Comparison of ENCODE assay signal across 24 cellular contexts in the genomic region with DNA sequence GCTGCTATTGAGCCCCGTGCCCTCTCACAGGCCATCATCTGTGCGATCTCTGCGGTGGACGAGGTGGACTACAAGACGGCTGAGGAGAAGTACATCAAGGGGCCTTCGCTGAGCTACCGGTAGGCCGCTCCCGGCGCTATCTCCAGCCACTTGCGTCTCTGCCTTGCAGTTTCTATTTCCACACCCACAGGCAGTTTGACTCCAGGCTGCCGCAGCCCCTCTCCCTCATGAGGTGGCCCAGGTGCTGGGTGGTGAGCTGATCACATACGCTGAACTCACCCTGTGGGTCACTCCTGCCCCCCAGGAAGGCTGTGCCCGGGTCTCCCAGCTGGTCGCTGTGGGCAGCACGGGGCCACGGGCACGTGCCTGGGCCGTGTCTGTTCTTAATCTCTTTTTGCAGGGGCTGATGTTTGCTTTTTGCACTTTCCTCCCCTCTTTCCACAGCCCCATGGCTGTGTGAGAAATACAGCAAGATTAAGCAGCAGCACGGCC. TPM values are rescaled to one million over a fixed set of nuclear protein-coding genes. Genes with fewer than 3 reads are reported as not detected.
A peak's percentile ranks its signal among the peaks of the same experiment; 100 is the strongest.
DNase-seq lines count a peak whose midpoint lies in the region; ATAC-seq and TF ChIP-seq lines count a peak whose summit lies in the region.
"Had no signal": no experiment of that assay in that cellular context is flagged by ENCODE, and none has a peak within 500 bp of the region (broad histone marks: within the 10 kb centered on the region; RNA-seq: fewer than 3 reads in every experiment).

No MANE protein-coding gene starts in this region.

- no peak overlapping the region for H2AFZ ChIP-seq in PC-3 (ENCODE audit: low read length)

- no TSS peak for BruUV-seq in PC-3 (replicated peaks; lab: Mats Ljungman, UMichigan)

- H3K9me3 ChIP-seq in adrenal gland (replicated peaks in 1 of 3) (no peaks in the 10 kb centered on the region), gastroesophageal sphincter (no peaks in the 10 kb centered on the region), muscle layer of duodenum (ENCODE audit: control insufficient read depth in 1 of 2, low read length in 2 of 2) (no peaks in the 10 kb centered on the region), PC-3 (ENCODE audit: low read length) (no peaks in the 10 kb centered on the region)
- H3K9me3 ChIP-seq: ascending aorta, HAP-1 had no signal

- H3F3A ChIP-seq in PC-3 (ENCODE audit: low read length, unreplicated experiment): no peaks in the 10 kb centered on the region

- DNase-seq in adrenal gland (peak in 1 of 7 donors; percentile 34), substantia nigra (lab: John Stamatoyannopoulos, UW) (no peak), PC-3 (no peak), NCI-H187 treated with DMSO at 0.1 percent for 48 hours (lab: John Stamatoyannopoulos, UW) (no peak)
- DNase-seq: activated CD4-positive, alpha-beta memory T cell treated with anti-CD3 and anti-CD28 coated beads, Interleukin-2, amount 10 ng/mL, durations not matched to agents 7 days and 5 days; activated naive CD4-positive, alpha-beta T cell treated with anti-CD3 and anti-CD28 coated beads for 36 hours; activated T-cell treated with anti-CD3 and anti-CD28 coated beads, Interleukin-2, amount 50 U/mL, for 24 hours; DMS79 treated with DMSO at 0.1 percent for 48 hours; NCI-H1105 treated with DMSO at 0.1 percent for 48 hours; NCI-H2107; NCI-H524 treated with DMSO at 0.1 percent for 48 hours; RPMI8226; stimulated activated CD4-positive, alpha-beta T cell treated with anti-CD3 and anti-CD28 coated beads, Interleukin-1b, Interleukin-23, amount 100 ng/mL, for 48 hours; T1000; trophoblast cell had no signal

- TF ChIP-seq CTCF in adrenal gland (IDR thresholded peaks at IDR 0.05) (no peak), gastroesophageal sphincter (IDR thresholded peaks at IDR 0.05) (no peak), PC-3 (conservative IDR thresholded peaks at IDR 0.05; ENCODE audit: low read depth, low read length) (no peak)

- no peaks in the 10 kb centered on the region for H4K20me1 ChIP-seq in PC-3 (ENCODE audit: low read length)

- POLR2A ChIA-PET in PC-3 (lab: Charles Lee; ENCODE audit: unreplicated experiment): no interaction called here

- ATAC-seq in gastroesophageal sphincter (peak; percentile 10), GM19035 (IDR thresholded peaks at IDR 0.05; ENCODE audit: unreplicated experiment) (no peak), PC-3 (no peak), GM18502 (IDR thresholded peaks at IDR 0.05; ENCODE audit: poor library complexity, unreplicated experiment) (no peak)
- ATAC-seq: CD8-positive, alpha-beta T cell; stimulated activated memory B cell treated with anti-CD40 and anti-IgM and Interleukin-4, amounts not matched to agents 10 μg/mL and 1 μg/mL and 100 μg/mL, for 72 hours had no signal

- H3K4me2 ChIP-seq in PC-3 (ENCODE audit: low read length): no peak overlapping the region

- H3K79me2 ChIP-seq in PC-3 (ENCODE audit: low read length): no peaks in the 10 kb centered on the region

- intact Hi-C loops in adrenal gland (cut with DNase I): no loop called here
- intact Hi-C loops in PC-3 (cut with micrococcal nuclease): no loop called here

- TF ChIP-seq EP300 in gastroesophageal sphincter (IDR thresholded peaks at IDR 0.05): no peak

- H3K4me3 ChIP-seq in adrenal gland (no peak overlapping the region), gastroesophageal sphincter (no peak overlapping the region), muscle layer of duodenum (ENCODE audit: low read depth in 1 of 2, low read length in 2 of 2) (no peak overlapping the region), PC-3 (ENCODE audit: low read length) (no peak overlapping the region)
- H3K4me3 ChIP-seq: ascending aorta, HAP-1, lung had no signal

- H3K36me3 ChIP-seq in adrenal gland (replicated peaks in 1 of 2): peaks cover 0 to 69% of the 10 kb centered on the region in 2 donors
- H3K36me3 ChIP-seq in gastroesophageal sphincter: peaks cover 0 to 85% of the 10 kb centered on the region in 2 donors
- peaks cover 10 to 65% of the 10 kb centered on the region in 2 donors for H3K36me3 ChIP-seq in muscle layer of duodenum (ENCODE audit: control insufficient read depth in 1 of 2, insufficient read depth in 2 of 2, low read length in 2 of 2)
- no peaks in the 10 kb centered on the region for H3K36me3 ChIP-seq in PC-3 (ENCODE audit: low read depth, low read length)

- CTCF ChIA-PET in PC-3 (lab: Charles Lee): no interaction called here

- H3K4me1 ChIP-seq in adrenal gland (replicated peaks in 1 of 2) (peaks cover 12 to 19% of the 10 kb centered on the region in 2 donors), gastroesophageal sphincter (peaks cover 0 to 26% (median 11%) of the 10 kb centered on the region in 3 donors), muscle layer of duodenum (ENCODE audit: control insufficient read depth in 1 of 2, insufficient read depth in 2 of 2, low read length in 2 of 2) (peaks cover 0 to 10% of the 10 kb centered on the region in 2 donors), PC-3 (ENCODE audit: insufficient read depth, low read length) (no peaks in the 10 kb centered on the region)
- H3K4me1 ChIP-seq: ascending aorta had no signal

- no peaks in the 10 kb centered on the region for H3K9me2 ChIP-seq in PC-3 (replicated peaks; ENCODE audit: low read length)

- WGBS in adrenal gland, 4 donors: 61 to 78% (median 62%) methylated on average over 16 to 20 of the region's 20 CpGs
- WGBS in gastroesophageal sphincter (ENCODE audit: low coverage in 1 of 2), 2 donors: 20 to 80% methylated on average over 1 to 2 of the region's 20 CpGs

- H3K9ac ChIP-seq in PC-3 (ENCODE audit: low read length): no peak overlapping the region

- H3K27ac ChIP-seq in adrenal gland (peak overlapping the region; percentile 65 to 96 (median 81)), gastroesophageal sphincter (peak overlapping the region; percentile 6 to 84 (median 80)), muscle layer of duodenum (ENCODE audit: low read length) (peak overlapping the region; percentile 8), substantia nigra (ENCODE audit: low read depth, low read length, poor library complexity, severe bottlenecking) (peak overlapping the region; percentile 42), PC-3 (ENCODE audit: low read length) (no peak overlapping the region)
- H3K27ac ChIP-seq: ascending aorta had no signal

- H3K27me3 ChIP-seq in adrenal gland (no peaks in the 10 kb centered on the region), gastroesophageal sphincter (no peaks in the 10 kb centered on the region), muscle layer of duodenum (ENCODE audit: low read depth, low read length) (no peaks in the 10 kb centered on the region), PC-3 (ENCODE audit: low read length) (no peaks in the 10 kb centered on the region)
- H3K27me3 ChIP-seq: ascending aorta had no signal

- TF ChIP-seq POLR2A in adrenal gland (IDR thresholded peaks at IDR 0.05) (no peak), gastroesophageal sphincter (IDR thresholded peaks at IDR 0.05) (no peak)

RNA-seq across cellular contexts. Expression of a gene that starts 10.6 kb away (rescaled TPM):
- total RNA-seq in adrenal gland (100 to 1,000 TPM; 128 to 286 (median 157) TPM), gastroesophageal sphincter (100 to 1,000 TPM in 1 of 4 donors, 10 to 100 TPM in 3; 77.7 to 106 (median 86.1) TPM), PC-3 (2014; rRNA removed) (102 and 111 TPM in 2 replicates)
- polyA plus RNA-seq in adrenal gland: 100 to 1,000 TPM in 2 of 3 donors, 1 to 10 TPM in 1; 4.7 to 267 (median 134) TPM

RNA-seq across cellular contexts. Expression of a gene that starts 28.3 kb away (rescaled TPM):
- total RNA-seq in adrenal gland (10 to 100 TPM; 14.8 to 96.9 (median 36.3) TPM), gastroesophageal sphincter (10 to 100 TPM; 10.4 to 14.7 (median 10.9) TPM), PC-3 (2014; rRNA removed) (74.9 and 75.6 TPM in 2 replicates)
- polyA plus RNA-seq in adrenal gland: 10 to 100 TPM in 2 of 3 donors, 1 to 10 TPM in 1; 7.4 to 84.5 (median 74.2) TPM

RNA-seq across cellular contexts. Expression of a gene that starts 34.3 kb away (rescaled TPM):
- total RNA-seq in adrenal gland: 10 to 100 TPM; 11.5 to 87.5 (median 43.8) TPM
- polyA plus RNA-seq in adrenal gland: 100 to 1,000 TPM in 1 of 3 donors, 10 to 100 TPM in 2; 60.0 to 117 (median 77.5) TPM
- 10 to 100 TPM; 45.3 to 75.4 (median 64.0) TPM for total RNA-seq in gastroesophageal sphincter
- total RNA-seq in PC-3 (2014; rRNA removed): 177 and 178 TPM in 2 replicates
